In genomic region chr15:45118131-45118588, GRCh38 we compare ENCODE assay signal across 8 cellular contexts. TPM values are rescaled to one million over a fixed set of nuclear protein-coding genes. Genes with fewer than 3 reads are reported as not detected.
DNase-seq lines count a peak whose midpoint lies in the region; ATAC-seq and TF ChIP-seq lines count a peak whose summit lies in the region.

No MANE protein-coding gene starts in this region.

- TF ChIP-seq CTCF in GM13976 (IDR thresholded peaks at IDR 0.05; ENCODE audit: borderline replicate concordance, control extremely low read depth, extremely low read depth, insufficient read depth, missing control alignments) = peak; percentile 99
- peak; percentile 100 for TF ChIP-seq CTCF in retinal pigment epithelial cell (conservative IDR thresholded peaks at IDR 0.05; ENCODE audit: low read depth, low read length)

- H3K27ac ChIP-seq in right cardiac atrium (ENCODE audit: low read length) = no peak overlapping the region

- ATAC-seq in HG02884 (IDR thresholded peaks at IDR 0.05; ENCODE audit: unreplicated experiment) (peak; percentile 92), right cardiac atrium (peak; percentile 94 to 96)

- DNase-seq in GM13976 (ENCODE audit: low spot score) = peak; percentile 93
- DNase-seq in NCI-H1436 treated with DMSO at 0.1 percent for 48 hours (lab: John Stamatoyannopoulos, UW) = peak; percentile 65
- DNase-seq in T follicular helper cell (ENCODE audit: low read depth) = peak; percentile 75
- DNase-seq in amniotic epithelial cell (ENCODE audit: low read depth) = peak; percentile 82
- DNase-seq in right cardiac atrium = peak; percentile 87 to 94 (median 90)
- peak; percentile 58 for DNase-seq in retinal pigment epithelial cell (ENCODE audit: low read depth)
- no peak for DNase-seq in mesenteric fat pad (ENCODE audit: low spot score)

- H3K4me1 ChIP-seq in right cardiac atrium (ENCODE audit: control insufficient read depth, insufficient read depth, low read length) = no peaks in the 10 kb centered on the region

- H3K4me3 ChIP-seq in right cardiac atrium (ENCODE audit: low read length) (no peak overlapping the region), retinal pigment epithelial cell (ENCODE audit: low read length) (no peak overlapping the region)

- under 1% methylated on average over 14 of the region's 14 CpGs for WGBS in right cardiac atrium

- no peaks in the 10 kb centered on the region for H3K27me3 ChIP-seq in right cardiac atrium (ENCODE audit: control insufficient read depth, insufficient read depth)

- H3K9me3 ChIP-seq in right cardiac atrium (ENCODE audit: control insufficient read depth, low read length) = no peaks in the 10 kb centered on the region

- in situ Hi-C loops in GM13976 (cut with MboI; ENCODE audit: low sequenced_read_pairs, unreplicated experiment) = loop anchor here (25.0 kb wide), 1 partner anchor 156 kb away; the partner anchor contains the start of gene TERB2

- intact Hi-C loops in right cardiac atrium (cut with DNase I) = loop anchor here in 2 of 4 donors (10.0 kb wide), 2 partner anchors 83 to 143 kb away; no protein-coding TSS in a partner anchor

RNA-seq across cellular contexts. Expression of gene DUOXA2, which starts 4.0 kb away (rescaled TPM):
- total RNA-seq in right cardiac atrium (not detected), mesenteric fat pad (not detected)
- polyA plus RNA-seq in right cardiac atrium = 0.05 TPM

RNA-seq across cellular contexts. Expression of gene DUOX2, which starts 4.2 kb away (rescaled TPM):
- under 1 TPM; 0.39 to 0.63 (median 0.43) TPM for total RNA-seq in right cardiac atrium
- polyA plus RNA-seq in right cardiac atrium = 0.41 TPM
- total RNA-seq in mesenteric fat pad = 0.80 TPM

RNA-seq across cellular contexts. Expression of gene DUOXA1, which starts 11.5 kb away (rescaled TPM):
- total RNA-seq in right cardiac atrium (1 to 10 TPM in 3 of 4 donors, under 1 TPM in 1; 0.72 to 2.1 (median 1.7) TPM), mesenteric fat pad (1.8 TPM)
- polyA plus RNA-seq in right cardiac atrium = 1.2 TPM

RNA-seq across cellular contexts. Expression of gene DUOX1, which starts 11.6 kb away (rescaled TPM):
- 1 to 10 TPM; 1.9 to 6.1 (median 3.6) TPM for total RNA-seq in right cardiac atrium
- polyA plus RNA-seq in right cardiac atrium = 2.0 TPM
- total RNA-seq in mesenteric fat pad = 2.5 TPM
